Comparison of ENCODE assay signal across 10 cellular contexts in the genomic region with DNA sequence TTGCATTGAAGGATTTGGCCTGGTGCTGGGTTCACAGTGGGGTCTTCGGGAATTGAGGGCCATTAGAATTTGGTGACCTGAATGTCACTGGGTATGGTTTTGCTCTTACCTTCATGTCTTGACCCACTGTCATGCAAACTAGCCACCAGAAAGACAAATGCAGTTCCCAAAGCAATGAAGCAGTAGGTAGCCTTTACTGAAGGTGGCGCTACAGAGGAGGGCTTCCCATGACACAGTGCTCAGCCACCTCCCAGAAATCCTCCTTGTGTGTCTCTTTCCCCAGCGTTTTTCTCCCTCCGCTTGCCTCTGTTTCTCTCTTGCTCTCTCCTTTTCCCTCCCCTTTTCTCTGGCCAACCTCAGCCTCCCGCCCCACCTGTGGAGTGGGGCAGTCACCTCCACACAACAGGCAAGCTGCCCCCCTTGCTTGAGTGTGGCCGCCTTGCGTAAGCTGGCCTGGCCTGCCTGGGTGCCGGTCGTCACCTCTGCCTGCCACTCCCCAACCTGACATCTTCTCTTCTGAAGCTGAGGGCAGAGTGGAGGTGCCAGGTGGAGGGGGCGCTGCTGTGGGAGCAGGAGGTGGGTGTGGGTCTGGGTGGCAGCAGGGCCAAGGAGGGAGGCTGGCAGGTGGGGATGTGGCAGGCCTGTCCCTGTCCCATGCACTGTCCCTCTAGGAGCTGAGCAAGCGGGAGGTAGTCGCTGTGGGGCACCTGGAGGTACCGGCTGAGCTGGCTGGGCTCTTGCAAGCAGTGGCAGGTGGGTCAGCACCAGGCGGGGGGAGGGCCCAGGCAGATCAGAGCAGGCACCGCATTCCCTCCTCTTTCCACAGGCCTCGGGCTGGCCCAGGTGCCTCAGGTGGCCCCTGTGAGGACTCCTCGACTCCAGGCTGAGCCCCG. TPM values are rescaled to one million over a fixed set of nuclear protein-coding genes. Genes with fewer than 3 reads are reported as not detected.
DNase-seq lines count a peak whose midpoint lies in the region; ATAC-seq and TF ChIP-seq lines count a peak whose summit lies in the region.
"Had no signal": no experiment of that assay in that cellular context is flagged by ENCODE, and none has a peak within 500 bp of the region (broad histone marks: within the 10 kb centered on the region; RNA-seq: fewer than 3 reads in every experiment).

No MANE protein-coding gene starts in this region.

- H3K9me3 ChIP-seq in A673 (ENCODE audit: low read depth, low read length, poor library complexity, severe bottlenecking) (no peaks in the 10 kb centered on the region), OCI-LY7 (ENCODE audit: low read length) (no peaks in the 10 kb centered on the region)

- no peaks in the 10 kb centered on the region for H4K20me1 ChIP-seq in OCI-LY7 (ENCODE audit: insufficient read depth, low read length)

- POLR2A ChIA-PET in A673 (lab: Charles Lee; ENCODE audit: low non-redundant PET): no interaction called here
- POLR2A ChIA-PET in OCI-LY7 (lab: Charles Lee): no interaction called here

- H3K27ac ChIP-seq in A673 (ENCODE audit: low read depth, low read length, poor library complexity, severe bottlenecking) (no peak overlapping the region), OCI-LY7 (ENCODE audit: low read depth, low read length, poor library complexity, severe bottlenecking) (no peak overlapping the region)
- H3K27ac ChIP-seq: VCaP had no signal

- no peaks in the 10 kb centered on the region for H3K27me3 ChIP-seq in A673 (replicated peaks; ENCODE audit: insufficient read depth, low read depth, low read length, poor library complexity)

- no peaks in the 10 kb centered on the region for H3K79me2 ChIP-seq in OCI-LY7 (ENCODE audit: insufficient read depth, low read depth, low read length)

- H3K4me1 ChIP-seq in A673 (ENCODE audit: insufficient read depth, low read length, poor library complexity, severe bottlenecking): no peaks in the 10 kb centered on the region
- H3K4me1 ChIP-seq in OCI-LY7 (ENCODE audit: insufficient read depth, low read length, poor library complexity, severe bottlenecking): no peaks in the 10 kb centered on the region

- BruUV-seq in A673 (replicated peaks; lab: Mats Ljungman, UMichigan) (no TSS peak), OCI-LY7 (replicated peaks; lab: Mats Ljungman, UMichigan) (no TSS peak)

- no peaks in the 10 kb centered on the region for H3K9me2 ChIP-seq in OCI-LY7 (ENCODE audit: insufficient read depth, low read length)

- DNase-seq in A673 (ENCODE audit: low spot score) (peak; percentile 54), GM12864 (ENCODE audit: low read depth) (no peak), OCI-LY7 (ENCODE audit: low spot score) (peak; percentile 26), fibroblast of the aortic adventitia (ENCODE audit: low read depth) (no peak), SW480 (ENCODE audit: low spot score) (no peak)
- DNase-seq in activated CD4-positive, CD25-positive, alpha-beta regulatory T cell treated with anti-CD3 and anti-CD28 coated beads, Interleukin-2, amount 50 U/mL, for 72 hours: no peak
- DNase-seq: NCI-H1105 had no signal

- CTCF ChIA-PET in A673 (lab: Charles Lee) (no interaction called here), OCI-LY7 (lab: Charles Lee; ENCODE audit: unreplicated experiment) (no interaction called here)

- no peak overlapping the region for H3K4me3 ChIP-seq in A673 (ENCODE audit: low read depth, low read length, poor library complexity, severe bottlenecking)
- H3K4me3 ChIP-seq in GM12864 (ENCODE audit: low read depth, low read length): no peak overlapping the region
- no peak overlapping the region for H3K4me3 ChIP-seq in OCI-LY7 (ENCODE audit: low read depth, low read length, poor library complexity, severe bottlenecking)
- no peak overlapping the region for H3K4me3 ChIP-seq in fibroblast of the aortic adventitia (ENCODE audit: low read depth, low read length)

- peak; percentile 67 for TF ChIP-seq CTCF in A673 (conservative IDR thresholded peaks at IDR 0.05; ENCODE audit: low read depth, low read length)
- TF ChIP-seq CTCF in GM12864 (IDR thresholded peaks at IDR 0.05; ENCODE audit: low read depth, low read length, missing control alignments): peak; percentile 60
- TF ChIP-seq CTCF in OCI-LY7 (conservative IDR thresholded peaks at IDR 0.05; ENCODE audit: low read length): peak; percentile 64
- peak; percentile 40 for TF ChIP-seq CTCF in fibroblast of the aortic adventitia (IDR thresholded peaks at IDR 0.05; ENCODE audit: insufficient read depth, low read length)

- intact Hi-C loops in A673 (cut with micrococcal nuclease; ENCODE audit: unreplicated experiment): no loop called here
- intact Hi-C loops in OCI-LY7 (cut with micrococcal nuclease; ENCODE audit: unreplicated experiment): no loop called here

- no peak overlapping the region for H3K4me2 ChIP-seq in OCI-LY7 (ENCODE audit: low read length)

- ATAC-seq in HG03565 (IDR thresholded peaks at IDR 0.05; ENCODE audit: unreplicated experiment): no peak
- no peak for ATAC-seq in GM18873 (IDR thresholded peaks at IDR 0.05; ENCODE audit: low FRiP score, unreplicated experiment)

- H2AFZ ChIP-seq in OCI-LY7 (ENCODE audit: low read length): no peak overlapping the region

- H3K36me3 ChIP-seq in A673 (ENCODE audit: insufficient read depth, low read length, poor library complexity, severe bottlenecking) (no peaks in the 10 kb centered on the region), OCI-LY7 (ENCODE audit: insufficient read depth, low read length) (no peaks in the 10 kb centered on the region)

RNA-seq across cellular contexts. Expression of gene MYO15A, which starts 34.7 kb away (rescaled TPM):
- total RNA-seq in A673 (2021) (0.28 and 0.44 TPM in 2 replicates), OCI-LY7 (2022) (1.4 and 2.0 TPM in 2 replicates), fibroblast of the aortic adventitia (ENCODE audit: low replicate concordance) (0.45 and 1.6 TPM in 2 replicates)
- total RNA-seq in OCI-LY7 (2014; rRNA removed; shearing (Covaris generic)): 0.23 and 0.98 TPM in 2 replicates

RNA-seq across cellular contexts. Expression of gene ALKBH5, which starts 40.3 kb away (rescaled TPM):
- total RNA-seq in A673 (2021): 119 and 124 TPM in 2 replicates
- total RNA-seq in OCI-LY7 (2014; rRNA removed; shearing (Covaris generic)): 99.3 and 100 TPM in 2 replicates
- total RNA-seq in OCI-LY7 (2022): 120 and 125 TPM in 2 replicates
- 73.3 and 108 TPM in 2 replicates for total RNA-seq in fibroblast of the aortic adventitia (ENCODE audit: low replicate concordance)

RNA-seq across cellular contexts. Expression of gene DRG2, which starts 55.5 kb away (rescaled TPM):
- total RNA-seq in A673 (2021): 42.7 and 48.4 TPM in 2 replicates
- total RNA-seq in OCI-LY7 (2014; rRNA removed; shearing (Covaris generic)): 46.4 and 62.6 TPM in 2 replicates
- total RNA-seq in OCI-LY7 (2022): 54.3 and 60.4 TPM in 2 replicates
- 7.4 and 25.3 TPM in 2 replicates for total RNA-seq in fibroblast of the aortic adventitia (ENCODE audit: low replicate concordance)

Comparison
In these comparisons a context has a peak if more than half of its experiments do, and no peak if none do; other contexts are left out.
1. DNase-seq: peak in A673 (single experiment) and OCI-LY7 (single experiment); none in GM12864 (single experiment), fibroblast of the aortic adventitia (single experiment), SW480 (single experiment) and activated CD4-positive, CD25-positive, alpha-beta regulatory T cell treated with anti-CD3 and anti-CD28 coated beads, Interleukin-2, amount 50 U/mL, for 72 hours (single experiment).
2. Peak in every context shown above with its lines, with median percentiles within 50 percentile points of each other: CTCF ChIP-seq.